Comparison of ENCODE assay signal across 11 cellular contexts in genomic region chr15:70035719-70036077, GRCh38.
DNase-seq lines count a peak whose midpoint lies in the region; ATAC-seq, FAIRE-seq and TF ChIP-seq lines count a peak whose summit lies in the region.
"Had no signal": no experiment of that assay in that cellular context is flagged by ENCODE, and none has a peak within 500 bp of the region (broad histone marks: within the 10 kb centered on the region; RNA-seq: fewer than 3 reads in every experiment).

No MANE protein-coding gene starts in this region.

- DNase-seq in CD14-positive monocyte (ENCODE audit: low spot score) = peak; percentile 69
- DNase-seq in GM19238 (ENCODE audit: insufficient read length, low spot score) = peak; percentile 91
- no peak for DNase-seq in tibial nerve (ENCODE audit: low spot score in 2 of 2)
- DNase-seq in NCI-H2227 treated with DMSO at 0.1 percent for 48 hours (lab: John Stamatoyannopoulos, UW) = no peak
- no peak for DNase-seq in effector memory CD8-positive, alpha-beta T cell
- no peak for DNase-seq in kidney
- DNase-seq: H9; NCI-H446; stimulated activated CD4-positive, alpha-beta T cell treated with anti-CD3 and anti-CD28 coated beads, Interleukin-4, amount 100 ng/mL, for 4 hours had no signal

- WGBS in tibial nerve, 2 donors = 81 to 90% methylated on average over 6 of the region's 6 CpGs

- no peak for TF ChIP-seq CTCF in CD14-positive monocyte (IDR thresholded peaks at IDR 0.05)
- no peak for TF ChIP-seq CTCF in OCI-LY1 (IDR thresholded peaks at IDR 0.05; ENCODE audit: low read length)
- TF ChIP-seq CTCF in tibial nerve (IDR thresholded peaks at IDR 0.05) = no peak
- TF ChIP-seq CTCF in kidney (IDR thresholded peaks at IDR 0.05; ENCODE audit: borderline replicate concordance, extremely low read depth, insufficient read depth) = no peak

- peak; percentile 40 for ATAC-seq in HG02938 (IDR thresholded peaks at IDR 0.05; ENCODE audit: unreplicated experiment)
- no peak for ATAC-seq in effector memory CD8-positive, alpha-beta T cell (replicated peaks)

- H3K27me3 ChIP-seq in OCI-LY1 (ENCODE audit: insufficient read depth, low read length) (0 out of 2 replicates have a peak, but pooled peaks cover 6% of the 10 kb centered on the region), tibial nerve (peaks cover 0 to 3% of the 10 kb centered on the region in 2 donors)

- intact Hi-C loops in CD14-positive monocyte (cut with micrococcal nuclease) = no loop called here
- intact Hi-C loops in kidney (cut with DNase I) = no loop called here

- H3K4me3 ChIP-seq in OCI-LY1 (ENCODE audit: low read depth, low read length, poor library complexity, severe bottlenecking) (no peak overlapping the region), tibial nerve (no peak overlapping the region), kidney (ENCODE audit: low read length in 2 of 2) (no peak overlapping the region)

- H3K4me3 Mint-ChIP-seq in CD14-positive monocyte = peak overlapping the region; percentile 34 to 39
- H3K4me3 Mint-ChIP-seq in effector memory CD8-positive, alpha-beta T cell = no peak overlapping the region
- H3K4me3 Mint-ChIP-seq: H9 had no signal

- H3K9me3 ChIP-seq in OCI-LY1 (ENCODE audit: low read length) = no peaks in the 10 kb centered on the region
- H3K9me3 ChIP-seq in tibial nerve = no peaks in the 10 kb centered on the region
- no peaks in the 10 kb centered on the region for H3K9me3 ChIP-seq in kidney (ENCODE audit: control insufficient read depth in 1 of 2, low read length in 2 of 2)

- peaks cover 22% of the 10 kb centered on the region for H3K4me1 Mint-ChIP-seq in CD14-positive monocyte
- no peaks in the 10 kb centered on the region for H3K4me1 Mint-ChIP-seq in effector memory CD8-positive, alpha-beta T cell (ENCODE audit: low read depth in 2 of 2)

- H3F3A ChIP-seq in OCI-LY1 (ENCODE audit: insufficient read depth, low read length) = no peaks in the 10 kb centered on the region

- no peaks in the 10 kb centered on the region for H3K36me3 ChIP-seq in OCI-LY1 (ENCODE audit: insufficient read depth, low read length)
- H3K36me3 ChIP-seq in tibial nerve = no peaks in the 10 kb centered on the region
- no peaks in the 10 kb centered on the region for H3K36me3 ChIP-seq in kidney (ENCODE audit: control insufficient read depth in 1 of 2, insufficient read depth in 2 of 2, low read length in 2 of 2)

- FAIRE-seq in kidney (lab: Jason Lieb, UNC) = no peak

- no peak overlapping the region for H3K9ac ChIP-seq in OCI-LY1 (ENCODE audit: low read length)
- H3K9ac ChIP-seq in kidney (ENCODE audit: low read length in 2 of 2) = no peak overlapping the region

- TF ChIP-seq POLR2A in tibial nerve (IDR thresholded peaks at IDR 0.05) = no peak

- peak overlapping the region; percentile 23; the same call in 1 of the 2 replicates for H3K4me2 ChIP-seq in OCI-LY1 (ENCODE audit: low read length)

- H2AFZ ChIP-seq in OCI-LY1 (ENCODE audit: low read length) = no peak overlapping the region

- peaks cover 0 to 4% (median 0%) of the 10 kb centered on the region in 3 donors for H3K27me3 Mint-ChIP-seq in CD14-positive monocyte (ENCODE audit: low read depth in 3 of 3)
- H3K27me3 Mint-ChIP-seq in effector memory CD8-positive, alpha-beta T cell = peaks cover 0 to 8% of the 10 kb centered on the region in 2 donors

- H3K79me2 ChIP-seq in OCI-LY1 (ENCODE audit: insufficient read depth, low read length) = no peaks in the 10 kb centered on the region

- H3K27ac Mint-ChIP-seq in CD14-positive monocyte = peak overlapping the region in 4 of 7 donors; percentile 47 to 80 (median 62)
- H3K27ac Mint-ChIP-seq in effector memory CD8-positive, alpha-beta T cell = no peak overlapping the region

- H3K9me2 ChIP-seq in OCI-LY1 (ENCODE audit: low read depth, low read length) = no peaks in the 10 kb centered on the region

- H3K9me3 Mint-ChIP-seq in CD14-positive monocyte = no peaks in the 10 kb centered on the region
- H3K9me3 Mint-ChIP-seq in effector memory CD8-positive, alpha-beta T cell = no peaks in the 10 kb centered on the region
- H3K9me3 Mint-ChIP-seq: H9 had no signal

- H3K36me3 Mint-ChIP-seq in CD14-positive monocyte = no peaks in the 10 kb centered on the region
- peaks cover 6% of the 10 kb centered on the region for H3K36me3 Mint-ChIP-seq in effector memory CD8-positive, alpha-beta T cell (ENCODE audit: insufficient read depth)

- no peak overlapping the region for H3K27ac ChIP-seq in OCI-LY1 (ENCODE audit: low read depth, low read length, poor library complexity, severe bottlenecking)
- no peak overlapping the region for H3K27ac ChIP-seq in tibial nerve
- H3K27ac ChIP-seq in kidney (ENCODE audit: low read depth in 2 of 2, low read length in 2 of 2) = no peak overlapping the region

- peaks cover 33% of the 10 kb centered on the region for H3K4me1 ChIP-seq in OCI-LY1 (ENCODE audit: insufficient read depth, low read length, severe bottlenecking)
- H3K4me1 ChIP-seq in tibial nerve = peaks cover 0 to 12% (median 2%) of the 10 kb centered on the region in 4 donors
- no peaks in the 10 kb centered on the region for H3K4me1 ChIP-seq in kidney (ENCODE audit: control insufficient read depth in 1 of 2, insufficient read depth in 1 of 2, low read depth in 1 of 2, low read length in 2 of 2)

- no peaks in the 10 kb centered on the region for H4K20me1 ChIP-seq in OCI-LY1 (ENCODE audit: insufficient read depth, low read length)

- no peak for TF ChIP-seq EP300 in tibial nerve (IDR thresholded peaks at IDR 0.05)

Comparison
In these comparisons a context has a peak if more than half of its experiments do, and no peak if none do; other contexts are left out.
1. DNase-seq: peak in CD14-positive monocyte (single experiment) and GM19238 (single experiment); none in tibial nerve (0 of 2), NCI-H2227 treated with DMSO at 0.1 percent for 48 hours (single experiment), effector memory CD8-positive, alpha-beta T cell (0 of 3) and kidney (single experiment).
2. H3K27ac Mint-ChIP-seq: peak in CD14-positive monocyte (4 of 7); none in effector memory CD8-positive, alpha-beta T cell (0 of 2).
3. H3K4me3 Mint-ChIP-seq: peak in CD14-positive monocyte (2 of 2); none in effector memory CD8-positive, alpha-beta T cell (0 of 2).